ENCODE assay signal across 35 cellular contexts in genomic region chr13:28477709-28477973, GRCh38. TPM values are rescaled to one million over a fixed set of nuclear protein-coding genes. Genes with fewer than 3 reads are reported as not detected.
"Had no signal": no experiment of that assay in that cellular context is flagged by ENCODE, and none has a peak within 500 bp of the region (broad histone marks: within the 10 kb centered on the region; RNA-seq: fewer than 3 reads in every experiment).

No MANE protein-coding gene starts in this region.

- H3K36me3 Mint-ChIP-seq: activated CD8-positive, alpha-beta memory T cell treated with anti-CD3 and anti-CD28 coated beads, Interleukin-2, amount 10 ng/mL, durations not matched to agents 7 days and 5 days; activated naive CD8-positive, alpha-beta T cell treated with anti-CD3 and anti-CD28 coated beads, Interleukin-2, amount 10 ng/mL, durations not matched to agents 7 days and 5 days had no signal

- H3K27me3 ChIP-seq: ascending aorta, cardiac muscle cell, SJCRH30 had no signal

- H3K27me3 Mint-ChIP-seq: activated T-cell treated with anti-CD3 and anti-CD28 coated beads, Interleukin-2, amount 50 U/mL, for 24 hours had no signal

- H3K4me3 Mint-ChIP-seq: activated CD4-positive, alpha-beta memory T cell treated with anti-CD3 and anti-CD28 coated beads, Interleukin-2, amount 10 ng/mL, durations not matched to agents 7 days and 5 days; activated CD8-positive, alpha-beta memory T cell treated with anti-CD3 and anti-CD28 coated beads, Interleukin-2, amount 10 ng/mL, durations not matched to agents 7 days and 5 days; activated naive CD4-positive, alpha-beta T cell treated with anti-CD3 and anti-CD28 coated beads, Interleukin-2, amount 50 U/mL, for 24 hours; activated naive CD8-positive, alpha-beta T cell treated with anti-CD3 and anti-CD28 coated beads, Interleukin-2, amount 10 ng/mL, durations not matched to agents 7 days and 5 days; activated T-cell treated with anti-CD3 and anti-CD28 coated beads, Interleukin-2, amount 50 U/mL, for 24 hours had no signal

- H3K9me3 Mint-ChIP-seq: activated CD4-positive, alpha-beta memory T cell treated with anti-CD3 and anti-CD28 coated beads, Interleukin-2, amount 10 ng/mL, durations not matched to agents 7 days and 5 days; activated T-cell treated with anti-CD3 and anti-CD28 coated beads, Interleukin-2, amount 50 U/mL, for 24 hours; activated T-helper 2 cell treated with anti-CD3 and anti-CD28 coated beads, Interferon-gamma antibody, Interleukin-2, Interleukin-4, amounts not matched to agents 10 μg/mL and 5 μg/mL and 100 μg/mL, durations not matched to agents 14 hours and 24 hours and 36 hours had no signal

- DNase-seq: activated CD4-positive, alpha-beta memory T cell treated with anti-CD3 and anti-CD28 coated beads, Interleukin-2, amount 10 ng/mL, durations not matched to agents 7 days and 5 days; activated CD4-positive, alpha-beta T cell treated with anti-CD3 and anti-CD28 coated beads for 1 hour; activated CD4-positive, alpha-beta T cell treated with anti-CD3 and anti-CD28 coated beads for 48 hours; activated CD4-positive, CD25-positive, alpha-beta regulatory T cell; activated CD8-positive, alpha-beta memory T cell treated with anti-CD3 and anti-CD28 coated beads for 24 hours; activated CD8-positive, alpha-beta memory T cell treated with anti-CD3 and anti-CD28 coated beads, Interleukin-2, amount 10 ng/mL, durations not matched to agents 7 days and 5 days; activated CD8-positive, alpha-beta memory T cell treated with anti-CD3 and anti-CD28 coated beads, Interleukin-2, amount 50 U/mL, for 48 hours; activated gamma-delta T cell; activated naive CD4-positive, alpha-beta T cell treated with Interleukin-2 at 50 U/mL for 16 hours; activated naive CD8-positive, alpha-beta T cell treated with anti-CD3 and anti-CD28 coated beads, Interleukin-2, amount 10 ng/mL, durations not matched to agents 7 days and 5 days; activated T-cell treated with anti-CD3 and anti-CD28 coated beads, Interleukin-2, amount 50 U/mL, for 24 hours; amygdala; MM.1S; MV-4-11; NCI-H1092; NCI-H1436 treated with DMSO at 0.1 percent for 48 hours; NCI-H1694 treated with DMSO at 0.1 percent for 48 hours; NCI-H2029; NCI-H345; NCI-H524 treated with DMSO at 0.1 percent for 48 hours; SHP77; SJCRH30; SW 1271; T-helper 1 cell; T-helper 2 cell; T-helper 9 cell had no signal

- H3K4me1 Mint-ChIP-seq: activated CD8-positive, alpha-beta memory T cell treated with anti-CD3 and anti-CD28 coated beads, Interleukin-2, amount 10 ng/mL, durations not matched to agents 7 days and 5 days; activated naive CD4-positive, alpha-beta T cell treated with anti-CD3 and anti-CD28 coated beads, Interleukin-2, amount 50 U/mL, for 24 hours had no signal

- ATAC-seq: activated CD8-positive, alpha-beta memory T cell treated with anti-CD3 and anti-CD28 coated beads, Interleukin-2, amount 10 ng/mL, durations not matched to agents 7 days and 5 days; Panc1; SK-N-SH treated with all-trans-retinoic acid at 6 μM for 48 hours had no signal

- H3K9me3 ChIP-seq: ascending aorta, SJCRH30 had no signal

- H3K27ac ChIP-seq: ascending aorta, SJCRH30, VCaP had no signal

- H3K36me3 ChIP-seq: ascending aorta, cardiac muscle cell, SJCRH30 had no signal

- H3K4me3 ChIP-seq: ascending aorta, cardiac muscle cell, SJCRH30 had no signal

- H3K27ac Mint-ChIP-seq: activated CD4-positive, alpha-beta memory T cell treated with anti-CD3 and anti-CD28 coated beads, Interleukin-2, amount 10 ng/mL, durations not matched to agents 7 days and 5 days; activated CD8-positive, alpha-beta memory T cell treated with anti-CD3 and anti-CD28 coated beads, Interleukin-2, amount 10 ng/mL, durations not matched to agents 7 days and 5 days; activated naive CD4-positive, alpha-beta T cell treated with anti-CD3 and anti-CD28 coated beads, Interleukin-2, amount 50 U/mL, for 24 hours; activated naive CD8-positive, alpha-beta T cell treated with anti-CD3 and anti-CD28 coated beads, Interleukin-2, amount 10 ng/mL, durations not matched to agents 7 days and 5 days; activated T-cell treated with anti-CD3 and anti-CD28 coated beads, Interleukin-2, amount 50 U/mL, for 24 hours; activated T-helper 2 cell treated with anti-CD3 and anti-CD28 coated beads, Interferon-gamma antibody, Interleukin-2, Interleukin-4, amounts not matched to agents 10 μg/mL and 5 μg/mL and 100 μg/mL, durations not matched to agents 14 hours and 24 hours and 36 hours had no signal

RNA-seq across cellular contexts. Expression of gene FLT1, which starts 17.3 kb away (rescaled TPM):
- total RNA-seq: LHCN-M2, NCI-H460 had no signal
